Comparison of ENCODE assay signal across 1 cellular context in genomic region chr3:44439499-44440295, GRCh38.
TF ChIP-seq lines count a peak whose summit lies in the region.

No MANE protein-coding gene starts in this region.

TF ChIP-seq in SK-N-SH, 30 proteins besides CTCF, POLR2A, EP300 and RAD21 (continued from another document):
- no peak for TF ChIP-seq ZBTB33 (IDR thresholded peaks at IDR 0.05; ENCODE audit: borderline replicate concordance, low read depth)
- no peak for TF ChIP-seq IRF3 (IDR thresholded peaks at IDR 0.05; ENCODE audit: low read depth, low read length)
- TF ChIP-seq GABPA (IDR thresholded peaks at IDR 0.05; ENCODE audit: low read depth) = peak; percentile 19; the same call in 1 of the 2 replicates
- no peak for TF ChIP-seq USF1 (IDR thresholded peaks at IDR 0.05; ENCODE audit: borderline replicate concordance, low read depth)
- no peak for TF ChIP-seq FOXM1 (IDR thresholded peaks at IDR 0.05; ENCODE audit: low read depth)
- peak; percentile 65 for TF ChIP-seq CHD2 (IDR thresholded peaks at IDR 0.05; ENCODE audit: low read length, partially characterized antibody)
- no peak for TF ChIP-seq RXRA (IDR thresholded peaks at IDR 0.05; ENCODE audit: borderline replicate concordance, low read depth)
- TF ChIP-seq YY1 (IDR thresholded peaks at IDR 0.05; ENCODE audit: low read depth) = no peak
- no peak for TF ChIP-seq MEF2A (IDR thresholded peaks at IDR 0.05; ENCODE audit: borderline replicate concordance, low read depth)
- peak; percentile 77 for TF ChIP-seq MXI1 (IDR thresholded peaks at IDR 0.05; ENCODE audit: low read depth, low read length)
- TF ChIP-seq EZH2phosphoT487 (IDR thresholded peaks at IDR 0.05; ENCODE audit: borderline replicate concordance, low read depth) = no peak
- 0 out of 2 replicates have a peak, but pooled peaks have one; percentile 29 for TF ChIP-seq SIN3A (IDR thresholded peaks at IDR 0.05; ENCODE audit: borderline replicate concordance, low read depth, low read length)
- TF ChIP-seq NRF1 (IDR thresholded peaks at IDR 0.05; ENCODE audit: low read depth, low read length) = no peak
- peak; percentile 94 for TF ChIP-seq TCF12 (IDR thresholded peaks at IDR 0.05)
- no peak for TF ChIP-seq FOSL2 (IDR thresholded peaks at IDR 0.05; ENCODE audit: borderline replicate concordance, low read depth)
TF ChIP-seq in SK-N-SH: peak in this region for 10.
